Comparison of ENCODE assay signal across 28 cellular contexts in the genomic region with DNA sequence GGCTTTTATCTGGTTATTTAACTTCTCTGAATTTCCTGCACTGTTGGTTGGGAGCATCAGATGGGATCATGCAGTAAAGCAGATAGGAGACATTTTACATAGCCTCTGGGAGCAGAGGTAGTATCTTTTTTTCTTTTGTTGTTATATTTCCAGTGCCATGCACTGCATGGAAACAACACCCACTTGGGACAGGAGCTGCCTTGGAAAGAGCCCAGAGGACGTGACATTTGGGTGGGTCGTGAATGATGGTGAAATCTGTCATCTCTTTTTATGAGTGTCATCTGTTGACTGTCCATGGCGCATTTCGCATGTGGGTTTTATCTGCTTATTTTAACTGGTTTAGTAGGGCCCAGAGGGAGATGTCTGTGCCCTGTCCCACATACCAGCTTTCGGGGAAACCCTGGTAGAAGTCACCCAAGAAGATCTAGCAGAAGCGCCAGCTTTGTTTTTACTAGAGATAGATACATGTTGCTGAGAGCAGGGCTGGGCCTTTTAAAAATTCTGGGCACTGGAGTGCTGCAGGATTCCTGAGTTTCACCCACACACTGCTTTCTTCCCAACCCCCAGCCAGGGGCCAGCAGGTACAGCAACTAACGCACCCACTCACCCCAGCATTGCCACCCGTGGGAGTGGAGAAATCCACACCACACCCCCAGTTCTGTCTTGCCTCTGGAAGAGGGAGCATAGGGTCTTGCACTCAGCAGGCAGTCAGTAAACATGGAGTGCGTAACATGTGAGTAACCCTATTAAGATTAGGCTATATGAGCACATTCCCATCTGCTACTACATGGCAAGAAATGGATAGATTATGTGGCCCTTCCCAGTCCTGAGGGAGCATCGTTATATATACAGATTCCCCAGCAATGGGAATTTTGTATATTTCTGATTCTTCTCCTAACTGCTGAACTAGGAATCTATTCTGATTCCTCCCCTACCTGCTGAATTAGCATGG. TPM values are rescaled to one million over a fixed set of nuclear protein-coding genes. Genes with fewer than 3 reads are reported as not detected.
A peak's percentile ranks its signal among the peaks of the same experiment; 100 is the strongest.
DNase-seq lines count a peak whose midpoint lies in the region; ATAC-seq and TF ChIP-seq lines count a peak whose summit lies in the region.
"Had no signal": no experiment of that assay in that cellular context is flagged by ENCODE, and none has a peak within 500 bp of the region (broad histone marks: within the 10 kb centered on the region; RNA-seq: fewer than 3 reads in every experiment).

No MANE protein-coding gene starts in this region.

- TF ChIP-seq CTCF in VCaP (conservative IDR thresholded peaks at IDR 0.05) (no peak), WERI-Rb-1 (IDR thresholded peaks at IDR 0.05; ENCODE audit: low read depth, low read length) (no peak), lower leg skin (IDR thresholded peaks at IDR 0.05) (no peak)

- intact Hi-C loops in left ventricle myocardium superior (cut with micrococcal nuclease) (loop anchor here (10.0 kb wide), 1 partner anchor 171 kb away; the partner anchor contains the start of gene NFAT5), lower leg skin (cut with DNase I; ENCODE audit: low total_unique reads) (loop anchor here (5.0 to 10.0 kb wide), 2 partner anchors 71 to 363 kb away; no protein-coding TSS in a partner anchor)

- H3K27me3 ChIP-seq in skeletal muscle tissue (ENCODE audit: control insufficient read depth in 3 of 3, insufficient read depth in 3 of 3, low read length in 3 of 3) (no peaks in the 10 kb centered on the region), WERI-Rb-1 (ENCODE audit: insufficient read depth, low read depth, severe bottlenecking) (no peaks in the 10 kb centered on the region)
- H3K27me3 ChIP-seq: body of pancreas, colonic mucosa, pancreas had no signal

- peak; percentile 48 for DNase-seq in DMS 273 (lab: John Stamatoyannopoulos, UW; ENCODE audit: unreplicated experiment)
- no peak for DNase-seq in DMS 273 treated with DMSO at 0.1 percent for 48 hours (lab: John Stamatoyannopoulos, UW)
- DNase-seq in left ventricle myocardium superior: no peak
- no peak for DNase-seq in WERI-Rb-1
- no peak for DNase-seq in lower leg skin (ENCODE audit: low spot score in 2 of 2)
- DNase-seq: activated CD4-positive, alpha-beta T cell treated with anti-CD3 and anti-CD28 coated beads for 1 hour; activated naive CD8-positive, alpha-beta T cell treated with anti-CD3 and anti-CD28 coated beads, Interleukin-2, amount 10 ng/mL, durations not matched to agents 7 days and 5 days; AML-193; body of pancreas; colonic mucosa; DND-41; endodermal cell; NCI-H187; NCI-H2227 treated with DMSO at 0.1 percent for 48 hours; pancreas; RPMI8226; stimulated activated CD4-positive, alpha-beta T cell treated with anti-CD3 and anti-CD28 coated beads, Interleukin-4, amount 100 ng/mL, for 1 hour; stimulated activated naive CD8-positive, alpha-beta T cell treated with anti-CD3 and anti-CD28 coated beads, Interleukin-15, amount 100 ng/mL, for 72 hours; T-helper 9 cell had no signal

- 65 to 68% methylated on average over 10 of the region's 10 CpGs for WGBS in lower leg skin, 2 donors

- no peak overlapping the region for H3K4me3 ChIP-seq in skeletal muscle tissue (ENCODE audit: low read length in 3 of 3)
- H3K4me3 ChIP-seq in WERI-Rb-1 (ENCODE audit: low read depth, low read length): no peak overlapping the region
- no peak overlapping the region for H3K4me3 ChIP-seq in lower leg skin (ENCODE audit: low read depth, poor library complexity, severe bottlenecking)
- H3K4me3 ChIP-seq: body of pancreas, colonic mucosa, lung, pancreas had no signal

- H3K9me3 ChIP-seq in skeletal muscle tissue (ENCODE audit: control insufficient read depth in 3 of 3, low read length in 3 of 3) (no peaks in the 10 kb centered on the region), WERI-Rb-1 (ENCODE audit: severe bottlenecking) (no peaks in the 10 kb centered on the region)
- H3K9me3 ChIP-seq: body of pancreas, colonic mucosa, pancreas had no signal

- H3K36me3 ChIP-seq in skeletal muscle tissue (ENCODE audit: control insufficient read depth in 3 of 3, insufficient read depth in 3 of 3, low read length in 3 of 3) (no peaks in the 10 kb centered on the region), WERI-Rb-1 (no peaks in the 10 kb centered on the region)
- H3K36me3 ChIP-seq: colonic mucosa, pancreas had no signal

- no peak for TF ChIP-seq POLR2A in lower leg skin (IDR thresholded peaks at IDR 0.05)

- H3K4me1 ChIP-seq in skeletal muscle tissue (ENCODE audit: control insufficient read depth in 3 of 3, insufficient read depth in 3 of 3, low read length in 3 of 3): peaks cover 13 to 26% (median 20%) of the 10 kb centered on the region in 3 donors

- ATAC-seq in left ventricle myocardium superior: peak; percentile 49
- no peak for ATAC-seq in GM18517 (IDR thresholded peaks at IDR 0.05; ENCODE audit: unreplicated experiment)
- ATAC-seq: body of pancreas; pancreas; stimulated activated naive CD8-positive, alpha-beta T cell treated with anti-CD3 and anti-CD28 coated beads, Interleukin-15, amount 100 ng/mL, for 72 hours had no signal

- H3K9ac ChIP-seq in skeletal muscle tissue (ENCODE audit: low read depth in 1 of 3, low read length in 3 of 3): peak overlapping the region in 2 of 3 donors; percentile 27 to 55
- H3K9ac ChIP-seq: KMS-11 had no signal

- H3K27ac ChIP-seq in VCaP: peak overlapping the region; percentile 88
- H3K27ac ChIP-seq in skeletal muscle tissue (ENCODE audit: low read depth, low read length): peak overlapping the region; percentile 65
- no peak overlapping the region for H3K27ac ChIP-seq in WERI-Rb-1
- H3K27ac ChIP-seq: 22Rv1, colonic mucosa, KMS-11 had no signal

RNA-seq across cellular contexts. Expression of gene TERF2, which starts 8.4 kb away (rescaled TPM):
- total RNA-seq in left ventricle myocardium superior: 26.8 TPM
- 53.2 TPM for total RNA-seq in skeletal muscle tissue
- total RNA-seq in lower leg skin: 10 to 100 TPM; 12.4 to 24.2 (median 19.0) TPM

RNA-seq across cellular contexts. Expression of gene CYB5B, which starts 30.2 kb away (rescaled TPM):
- 59.8 TPM for total RNA-seq in left ventricle myocardium superior
- total RNA-seq in skeletal muscle tissue: 27.7 TPM
- 10 to 100 TPM; 22.3 to 34.5 (median 25.9) TPM for total RNA-seq in lower leg skin

RNA-seq across cellular contexts. Expression of gene TMED6, which starts 42.6 kb away (rescaled TPM):
- total RNA-seq in left ventricle myocardium superior (not detected), skeletal muscle tissue (not detected), lower leg skin (not detected)
- total RNA-seq: fibroblast of lung, H4, HT-29 had no signal

RNA-seq across cellular contexts. Expression of gene NIP7, which starts 54.6 kb away (rescaled TPM):
- total RNA-seq in left ventricle myocardium superior (8.0 TPM), skeletal muscle tissue (21.9 TPM), lower leg skin (10 to 100 TPM; 11.0 to 13.8 (median 12.7) TPM)

RNA-seq across cellular contexts. Expression of gene COG8, which starts 54.8 kb away (rescaled TPM):
- total RNA-seq in left ventricle myocardium superior (25.9 TPM), skeletal muscle tissue (36.0 TPM), lower leg skin (10 to 100 TPM; 40.8 to 57.8 (median 47.6) TPM)
